In genomic region chr3:172384836-172385235, GRCh38 we compare ENCODE assay signal across 26 cellular contexts.
"Had no signal": no experiment of that assay in that cellular context is flagged by ENCODE, and none has a peak within 500 bp of the region (broad histone marks: within the 10 kb centered on the region; RNA-seq: fewer than 3 reads in every experiment).

No MANE protein-coding gene starts in this region.

- H3K27me3 ChIP-seq: hepatocyte, right atrium auricular region, tibial artery had no signal

- DNase-seq: activated CD4-positive, alpha-beta T cell treated with anti-CD3 and anti-CD28 coated beads for 4 hours; activated CD4-positive, alpha-beta T cell treated with anti-CD3 and anti-CD28 coated beads, Interleukin-2, amount 50 U/mL, for 48 hours; activated CD4-positive, CD25-positive, alpha-beta regulatory T cell; activated CD8-positive, alpha-beta memory T cell treated with anti-CD3 and anti-CD28 coated beads, Interleukin-2, amount 50 U/mL, for 48 hours; activated effector memory CD4-positive, alpha-beta T cell treated with Interleukin-2 at 50 U/mL for 16 hours; activated naive CD4-positive, alpha-beta T cell treated with anti-CD3 and anti-CD28 coated beads for 36 hours; activated naive CD8-positive, alpha-beta T cell treated with anti-CD3 and anti-CD28 coated beads, Interleukin-2, amount 10 ng/mL, durations not matched to agents 7 days and 5 days; activated T-cell treated with anti-CD3 and anti-CD28 coated beads, Interleukin-2, amount 50 U/mL, for 48 hours; amygdala; caudate nucleus; dermis blood vessel endothelial cell; effector memory CD4-positive, alpha-beta T cell; glutamatergic neuron; immature natural killer cell; kidney glomerular epithelial cell; left ventricle myocardium inferior; midbrain; natural killer cell; stimulated activated CD4-positive, alpha-beta T cell treated with anti-CD3 and anti-CD28 coated beads, Interleukin-12 subunit alpha, Interleukin-12 subunit beta, amount 100 ng/mL, for 4 hours; stimulated activated CD4-positive, alpha-beta T cell treated with anti-CD3 and anti-CD28 coated beads, Interleukin-4, amount 100 ng/mL, for 4 hours; stimulated activated naive CD8-positive, alpha-beta T cell treated with anti-CD3 and anti-CD28 coated beads, Interleukin-15, Interleukin-2, amounts not matched to agents 100 U/mL and 50 U/mL, for 24 hours; T1000; tibial artery had no signal

- H3K4me1 ChIP-seq: right atrium auricular region had no signal

- H3K4me2 ChIP-seq: hepatocyte had no signal

- H3K9me3 ChIP-seq: left ventricle myocardium inferior, right atrium auricular region, tibial artery had no signal

- H3K4me3 ChIP-seq: hepatocyte, left ventricle myocardium inferior, right atrium auricular region, tibial artery had no signal

- H2AFZ ChIP-seq: hepatocyte had no signal

- ATAC-seq: esophagus mucosa; natural killer cell; stimulated activated naive CD8-positive, alpha-beta T cell treated with anti-CD3 and anti-CD28 coated beads, Interleukin-15, Interleukin-2, amounts not matched to agents 100 U/mL and 50 U/mL, for 24 hours had no signal

- H3K27ac ChIP-seq: hepatocyte, left ventricle myocardium inferior, right atrium auricular region, tibial artery had no signal
